Comparison of ENCODE assay signal across 21 cellular contexts in the genomic region with DNA sequence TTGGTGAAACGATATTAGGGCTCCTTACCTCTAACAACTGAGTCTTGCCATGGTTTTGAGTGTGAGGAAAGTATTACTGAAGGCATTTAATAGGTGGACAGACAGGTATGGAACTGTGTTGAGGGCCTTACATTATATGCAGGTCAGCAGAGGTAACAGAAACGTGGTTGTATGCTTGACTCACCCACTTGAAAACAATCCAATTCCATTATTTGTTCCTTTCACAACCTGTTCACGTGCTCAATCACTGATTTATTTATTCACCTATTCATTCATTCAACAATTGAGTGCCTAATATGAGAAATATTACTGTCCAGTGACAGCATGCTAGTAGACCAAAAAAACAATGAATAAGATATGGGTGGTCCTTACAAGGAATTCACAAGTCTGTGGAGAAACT. TPM values are rescaled to one million over a fixed set of nuclear protein-coding genes. Genes with fewer than 3 reads are reported as not detected.
DNase-seq lines count a peak whose midpoint lies in the region; ATAC-seq and TF ChIP-seq lines count a peak whose summit lies in the region.
"Had no signal": no experiment of that assay in that cellular context is flagged by ENCODE, and none has a peak within 500 bp of the region (broad histone marks: within the 10 kb centered on the region; RNA-seq: fewer than 3 reads in every experiment).

No MANE protein-coding gene starts in this region.

- H3K36me3 ChIP-seq in breast epithelium: no peaks in the 10 kb centered on the region
- no peaks in the 10 kb centered on the region for H3K36me3 ChIP-seq in right lobe of liver
- no peaks in the 10 kb centered on the region for H3K36me3 ChIP-seq in PC-3 (ENCODE audit: low read depth, low read length)
- H3K36me3 ChIP-seq: HAP-1 had no signal

- CTCF ChIA-PET in MCF 10A (lab: Yijun Ruan, JAX) (interaction anchor here (0.6 to 2.2 kb wide), 9 partner anchors 11 to 830 kb away, joined by 3 to 10 read pairs (median 3); no protein-coding TSS in a partner anchor), PC-3 (lab: Charles Lee) (no interaction called here)

- H3K9me2 ChIP-seq in PC-3 (replicated peaks; ENCODE audit: low read length): no peaks in the 10 kb centered on the region

- BruUV-seq in MCF 10A (replicated peaks; lab: Mats Ljungman, UMichigan): no TSS peak
- no TSS peak for BruUV-seq in PC-3 (replicated peaks; lab: Mats Ljungman, UMichigan)

- no peak overlapping the region for H2AFZ ChIP-seq in PC-3 (ENCODE audit: low read length)

- DNase-seq in MCF 10A (ENCODE audit: unreplicated experiment): peak; percentile 26
- DNase-seq in breast epithelium (ENCODE audit: low spot score in 2 of 2): no peak
- DNase-seq in epithelial cell of esophagus (ENCODE audit: low read depth): peak; percentile 70
- DNase-seq in right lobe of liver: no peak
- no peak for DNase-seq in coronary artery (ENCODE audit: low spot score)
- DNase-seq in PC-3: no peak
- no peak for DNase-seq in stimulated activated CD4-positive, alpha-beta T cell treated with anti-CD3 and anti-CD28 coated beads, Interleukin-4, amount 100 ng/mL, for 24 hours
- DNase-seq in HCEC 1CT: no peak
- DNase-seq: 8988T, GDM1, Kasumi-1, NCI-H1105, NCI-H2107, NCI-H510A treated with DMSO at 0.1 percent for 48 hours, NCI-H82, Right ventricle myocardium superior had no signal

- H3K27me3 ChIP-seq in breast epithelium: no peaks in the 10 kb centered on the region
- H3K27me3 ChIP-seq in right lobe of liver: no peaks in the 10 kb centered on the region
- no peaks in the 10 kb centered on the region for H3K27me3 ChIP-seq in PC-3 (ENCODE audit: low read length)

- peak; percentile 73 to 86 (median 80) for ATAC-seq in right lobe of liver
- ATAC-seq in PC-3: no peak
- ATAC-seq: Panc1 had no signal

- no peaks in the 10 kb centered on the region for H3K9me3 Mint-ChIP-seq in MCF 10A (ENCODE audit: unreplicated experiment)

- 30% methylated on average over 3 of the region's 3 CpGs for WGBS in right lobe of liver (ENCODE audit: insufficient coverage, low coverage, low lambda C conversion rate, missing lambda C conversion rate)

- H3K27ac Mint-ChIP-seq in MCF 10A (ENCODE audit: low read depth, unreplicated experiment): no peak overlapping the region
- H3K27ac Mint-ChIP-seq: B cell, IgD-negative memory B cell had no signal

- H3K79me2 ChIP-seq in PC-3 (ENCODE audit: low read length): no peaks in the 10 kb centered on the region

- no peaks in the 10 kb centered on the region for H4K20me1 ChIP-seq in PC-3 (ENCODE audit: low read length)

- H3K36me3 Mint-ChIP-seq in MCF 10A (ENCODE audit: insufficient read depth, unreplicated experiment): no peaks in the 10 kb centered on the region
- H3K36me3 Mint-ChIP-seq: IgD-negative memory B cell had no signal

- no peak overlapping the region for H3K9ac ChIP-seq in PC-3 (ENCODE audit: low read length)

- TF ChIP-seq POLR2A in breast epithelium (IDR thresholded peaks at IDR 0.05) (no peak), right lobe of liver (IDR thresholded peaks at IDR 0.05) (no peak)

- H3K27me3 Mint-ChIP-seq in MCF 10A (ENCODE audit: insufficient read depth, unreplicated experiment): no peaks in the 10 kb centered on the region
- H3K27me3 Mint-ChIP-seq: B cell, IgD-negative memory B cell had no signal

- intact Hi-C loops in MCF 10A (cut with micrococcal nuclease) (no loop called here), breast epithelium (cut with DNase I; ENCODE audit: low total_unique reads) (no loop called here), right lobe of liver (cut with DNase I) (no loop called here), PC-3 (cut with micrococcal nuclease) (no loop called here)

- H3K4me1 Mint-ChIP-seq in MCF 10A (ENCODE audit: insufficient read depth, unreplicated experiment): peaks cover 14% of the 10 kb centered on the region
- H3K4me1 Mint-ChIP-seq: B cell, IgD-negative memory B cell had no signal

- no peaks in the 10 kb centered on the region for H3F3A ChIP-seq in PC-3 (ENCODE audit: low read length, unreplicated experiment)

- POLR2A ChIA-PET in MCF 10A (lab: Yijun Ruan, JAX) (interaction anchor here (0.8 to 1.8 kb wide), 3 partner anchors 13 to 33 kb away, joined by 3 to 5 read pairs (median 3); a partner anchor contains a TSS), PC-3 (lab: Charles Lee; ENCODE audit: unreplicated experiment) (no interaction called here)

- H3K4me1 ChIP-seq in breast epithelium (no peaks in the 10 kb centered on the region), right lobe of liver (peaks cover 0 to 29% (median 12%) of the 10 kb centered on the region in 4 donors), PC-3 (ENCODE audit: insufficient read depth, low read length) (no peaks in the 10 kb centered on the region)
- H3K4me1 ChIP-seq: HAP-1 had no signal

- H3K4me2 ChIP-seq in PC-3 (ENCODE audit: low read length): no peak overlapping the region

- H3K27ac ChIP-seq in breast epithelium (no peak overlapping the region), right lobe of liver (peak overlapping the region; percentile 15 to 70 (median 57)), coronary artery (no peak overlapping the region), PC-3 (ENCODE audit: low read length) (no peak overlapping the region)
- H3K27ac ChIP-seq: SK-N-MC had no signal

- no peak overlapping the region for H3K4me3 Mint-ChIP-seq in MCF 10A (ENCODE audit: unreplicated experiment)
- H3K4me3 Mint-ChIP-seq: B cell, IgD-negative memory B cell had no signal

- TF ChIP-seq CTCF in MCF 10A (IDR thresholded peaks at IDR 0.05; ENCODE audit: unreplicated experiment) (no peak), breast epithelium (IDR thresholded peaks at IDR 0.05) (no peak), epithelial cell of esophagus (IDR thresholded peaks at IDR 0.05; ENCODE audit: insufficient read depth, low read depth, low read length, missing control alignments) (no peak), right lobe of liver (IDR thresholded peaks at IDR 0.05) (no peak), coronary artery (IDR thresholded peaks at IDR 0.05) (no peak), PC-3 (conservative IDR thresholded peaks at IDR 0.05; ENCODE audit: low read depth, low read length) (no peak)

- no peak overlapping the region for H3K4me3 ChIP-seq in breast epithelium
- no peak overlapping the region for H3K4me3 ChIP-seq in epithelial cell of esophagus (ENCODE audit: low read length)
- H3K4me3 ChIP-seq in right lobe of liver: no peak overlapping the region
- H3K4me3 ChIP-seq in coronary artery: no peak overlapping the region
- H3K4me3 ChIP-seq in PC-3 (ENCODE audit: low read length): no peak overlapping the region
- H3K4me3 ChIP-seq: HAP-1, SK-N-MC had no signal

- no peaks in the 10 kb centered on the region for H3K9me3 ChIP-seq in breast epithelium
- H3K9me3 ChIP-seq in right lobe of liver: no peaks in the 10 kb centered on the region
- no peaks in the 10 kb centered on the region for H3K9me3 ChIP-seq in PC-3 (ENCODE audit: low read length)
- H3K9me3 ChIP-seq: HAP-1 had no signal

RNA-seq across cellular contexts. Expression of a gene that starts 33.3 kb away (rescaled TPM):
- total RNA-seq in MCF 10A (2022) (0.12 and 0.49 TPM in 2 replicates), breast epithelium (1 to 10 TPM; 4.0 to 7.9 (median 6.1) TPM), right lobe of liver (10 to 100 TPM; 13.8 to 61.0 (median 37.6) TPM), PC-3 (2014; rRNA removed) (not detected in 2 replicates)
- total RNA-seq: B cell had no signal

Comparison
In these comparisons a context has a peak if more than half of its experiments do, and no peak if none do; other contexts are left out.
1. DNase-seq: peak in MCF 10A (single experiment) and epithelial cell of esophagus (single experiment); none in breast epithelium (0 of 2), right lobe of liver (0 of 3), coronary artery (single experiment), PC-3 (single experiment), stimulated activated CD4-positive, alpha-beta T cell treated with anti-CD3 and anti-CD28 coated beads, Interleukin-4, amount 100 ng/mL, for 24 hours (single experiment) and HCEC 1CT (single experiment).
2. H3K27ac ChIP-seq: peak in right lobe of liver (3 of 3); none in breast epithelium (0 of 2), coronary artery (0 of 2) and PC-3 (single experiment).